In the genomic region with DNA sequence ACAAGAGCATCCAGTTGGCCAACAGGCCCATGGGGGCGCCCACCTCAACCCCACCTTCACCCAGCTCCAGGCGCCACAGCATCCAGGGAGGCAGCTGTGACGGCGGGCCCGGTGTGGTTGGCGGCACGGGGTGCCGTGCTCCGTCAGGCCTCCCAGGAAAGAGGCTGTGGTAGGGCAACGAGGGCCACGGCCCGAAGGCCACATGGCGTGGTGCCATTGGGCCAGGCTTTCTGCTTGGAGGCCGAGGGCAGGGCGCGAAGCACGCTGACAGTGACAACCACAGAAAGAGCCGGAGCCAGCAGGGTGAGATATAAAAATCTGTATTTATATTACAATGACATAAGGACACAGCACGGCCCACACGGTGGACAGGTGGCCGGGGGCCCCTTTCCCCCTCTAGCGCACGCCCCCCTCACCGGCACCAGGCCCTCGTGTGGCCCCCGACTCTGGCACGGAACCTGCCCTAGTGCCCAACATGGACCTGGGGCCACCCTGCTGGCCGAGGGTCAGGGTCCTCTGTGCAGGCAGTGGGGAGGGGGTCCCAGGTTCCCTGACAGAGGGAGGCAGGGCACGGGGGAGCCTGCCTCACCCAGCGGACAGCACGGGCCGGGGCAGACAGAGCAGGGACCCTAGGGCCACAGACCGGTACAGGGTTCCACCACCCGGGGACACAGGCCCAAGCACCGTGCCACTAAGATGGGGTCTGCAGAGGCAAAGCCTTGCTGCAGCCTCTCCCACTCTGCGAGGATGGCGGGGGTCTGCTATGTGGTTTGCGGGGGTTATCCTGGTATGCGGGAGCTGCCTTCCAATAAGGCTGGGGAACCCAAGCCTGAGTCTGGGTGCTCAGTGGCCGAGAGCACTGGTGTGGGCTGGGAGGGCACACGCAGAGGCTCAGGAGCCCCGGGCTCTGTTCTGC, we compare ENCODE assay signal across 12 cellular contexts. TPM values are rescaled to one million over a fixed set of nuclear protein-coding genes. Genes with fewer than 3 reads are reported as not detected.
DNase-seq lines count a peak whose midpoint lies in the region; ATAC-seq, FAIRE-seq and TF ChIP-seq lines count a peak whose summit lies in the region.
"Had no signal": no experiment of that assay in that cellular context is flagged by ENCODE, and none has a peak within 500 bp of the region (broad histone marks: within the 10 kb centered on the region; RNA-seq: fewer than 3 reads in every experiment).

No MANE protein-coding gene starts in this region.

- H3K9me3 Mint-ChIP-seq in endothelial cell (ENCODE audit: unreplicated experiment) (no peaks in the 10 kb centered on the region), osteocyte (ENCODE audit: unreplicated experiment) (no peaks in the 10 kb centered on the region)

- no peak overlapping the region for H3K4me3 ChIP-seq in DND-41 (ENCODE audit: low read depth in 1 of 2, low read length in 2 of 2)
- H3K4me3 ChIP-seq: HAP-1 had no signal

- no peak overlapping the region for H3K27ac ChIP-seq in DND-41 (ENCODE audit: low read length)

- H3K4me1 Mint-ChIP-seq in endothelial cell (ENCODE audit: unreplicated experiment) = peaks cover 6% of the 10 kb centered on the region
- peaks cover 24% of the 10 kb centered on the region for H3K4me1 Mint-ChIP-seq in osteocyte (ENCODE audit: unreplicated experiment)

- no peak overlapping the region for H3K27ac Mint-ChIP-seq in endothelial cell (ENCODE audit: unreplicated experiment)
- H3K27ac Mint-ChIP-seq in osteocyte (ENCODE audit: unreplicated experiment) = no peak overlapping the region

- H3K36me3 ChIP-seq in DND-41 (ENCODE audit: insufficient read depth, low read length) = peaks cover 35% of the 10 kb centered on the region
- H3K36me3 ChIP-seq: HAP-1 had no signal

- TF ChIP-seq CTCF in DND-41 (IDR thresholded peaks at IDR 0.05; ENCODE audit: borderline replicate concordance, extremely low read depth, low read length, poor library complexity, severe bottlenecking) (no peak), endothelial cell (IDR thresholded peaks at IDR 0.05; ENCODE audit: unreplicated experiment) (no peak), osteocyte (IDR thresholded peaks at IDR 0.05) (no peak)

- H3K36me3 Mint-ChIP-seq in endothelial cell (ENCODE audit: low read depth, unreplicated experiment) (peaks cover 20% of the 10 kb centered on the region), osteocyte (ENCODE audit: unreplicated experiment) (peaks cover 10% of the 10 kb centered on the region)

- H3K27me3 ChIP-seq in DND-41 (ENCODE audit: insufficient read depth, low read length, poor library complexity) = no peaks in the 10 kb centered on the region

- H3K27me3 Mint-ChIP-seq in endothelial cell (ENCODE audit: unreplicated experiment) (peaks cover 14% of the 10 kb centered on the region), osteocyte (ENCODE audit: unreplicated experiment) (no peaks in the 10 kb centered on the region)
- H3K27me3 Mint-ChIP-seq: CD4-positive, alpha-beta memory T cell had no signal

- peaks cover 11% of the 10 kb centered on the region for H4K20me1 ChIP-seq in DND-41 (ENCODE audit: insufficient read depth, low read length)

- H3K4me2 ChIP-seq in DND-41 (ENCODE audit: insufficient read depth, low read length) = no peak overlapping the region

- ATAC-seq in DND-41 (ENCODE audit: insufficient read depth, low read depth) = no peak
- ATAC-seq in HG02973 (IDR thresholded peaks at IDR 0.05; ENCODE audit: unreplicated experiment) = no peak
- ATAC-seq in GM19023 (IDR thresholded peaks at IDR 0.05; ENCODE audit: unreplicated experiment) = no peak

- DNase-seq in DND-41 (peak; percentile 4), GM19239 (ENCODE audit: insufficient read length, low spot score) (peak; percentile 10), endothelial cell (ENCODE audit: low spot score) (peak; percentile 4), osteocyte (ENCODE audit: extremely low spot score, unreplicated experiment) (peak; percentile 82), NCI-H2107 treated with DMSO at 0.1 percent for 48 hours (lab: John Stamatoyannopoulos, UW; ENCODE audit: unreplicated experiment) (no peak)
- DNase-seq: activated gamma-delta T cell; CD4-positive, alpha-beta memory T cell; NCI-H1417; NCI-H774 had no signal

- no peaks in the 10 kb centered on the region for H3K9me3 ChIP-seq in DND-41 (ENCODE audit: insufficient read depth, low read length, severe bottlenecking)
- H3K9me3 ChIP-seq: HAP-1 had no signal

- FAIRE-seq in GM19239 (lab: Jason Lieb, UNC) = no peak

- peaks cover 2% of the 10 kb centered on the region for H3K4me1 ChIP-seq in DND-41 (ENCODE audit: insufficient read depth, low read length)

- no peak overlapping the region for H3K9ac ChIP-seq in DND-41 (ENCODE audit: low read depth, low read length)

- H3K79me2 ChIP-seq in DND-41 (ENCODE audit: insufficient read depth, low read length) = no peaks in the 10 kb centered on the region

- H3K4me3 Mint-ChIP-seq in endothelial cell (ENCODE audit: unreplicated experiment) = no peak overlapping the region
- H3K4me3 Mint-ChIP-seq in osteocyte (ENCODE audit: unreplicated experiment) = no peak overlapping the region
- H3K4me3 Mint-ChIP-seq: CD4-positive, alpha-beta memory T cell had no signal

- no peak overlapping the region for H2AFZ ChIP-seq in DND-41 (ENCODE audit: low read depth, low read length)

RNA-seq across cellular contexts. Expression of a gene that starts 5.5 kb away (rescaled TPM):
- total RNA-seq in endothelial cell (ENCODE audit: unreplicated experiment) = 16.2 TPM
- 10.2 and 11.7 TPM in 2 replicates for total RNA-seq in osteocyte

RNA-seq across cellular contexts. Expression of a gene that starts 5.5 kb away (rescaled TPM):
- 2.5 TPM for total RNA-seq in endothelial cell (ENCODE audit: unreplicated experiment)
- 3.8 and 4.2 TPM in 2 replicates for total RNA-seq in osteocyte

RNA-seq across cellular contexts. Expression of a gene that starts 14.5 kb away (rescaled TPM):
- total RNA-seq in endothelial cell (ENCODE audit: unreplicated experiment) (93.5 TPM), osteocyte (74.9 and 81.5 TPM in 2 replicates)
